1 cellular context compared by ENCODE assay signal in genomic region chr10:955820-956217, GRCh38.
TF ChIP-seq lines count a peak whose summit lies in the region.

No MANE protein-coding gene starts in this region.

TF ChIP-seq in H1, 55 proteins besides CTCF, POLR2A, EP300 and RAD21:
- TF ChIP-seq RNF2 (IDR thresholded peaks at IDR 0.05; ENCODE audit: borderline replicate concordance, low read depth, low read length, missing control alignments, poor library complexity, severe bottlenecking) (no peak), PHF8 (conservative IDR thresholded peaks at IDR 0.05; ENCODE audit: low read depth, low read length) (no peak), TBP (IDR thresholded peaks at IDR 0.05; ENCODE audit: low read depth, low read length) (no peak), POU5F1 (IDR thresholded peaks at IDR 0.05; ENCODE audit: low read depth, low read length) (no peak), BRCA1 (IDR thresholded peaks at IDR 0.05; ENCODE audit: low read depth, low read length) (no peak), SIN3A (conservative IDR thresholded peaks at IDR 0.05 in 1 of 2, IDR thresholded peaks at IDR 0.05 in 1 of 2; ENCODE audit: low read depth in 1 of 2, low read length in 2 of 2) (no peak), EZH2 (IDR thresholded peaks at IDR 0.05; ENCODE audit: low read depth, low read length, severe bottlenecking) (no peak), ZNF274 (IDR thresholded peaks at IDR 0.05; ENCODE audit: borderline replicate concordance, extremely low read depth, low read length) (no peak), SP2 (IDR thresholded peaks at IDR 0.05; ENCODE audit: low read length) (no peak), CREB1 (IDR thresholded peaks at IDR 0.05) (no peak), HDAC6 (IDR thresholded peaks at IDR 0.05; ENCODE audit: low read depth, low read length) (no peak), TEAD4 (IDR thresholded peaks at IDR 0.05; ENCODE audit: low read depth, low read length) (no peak), ASH2L (IDR thresholded peaks at IDR 0.05; ENCODE audit: low read length) (no peak), CTBP2 (IDR thresholded peaks at IDR 0.05; ENCODE audit: borderline replicate concordance, insufficient read depth, insufficient read length, low read length) (no peak), SP4 (IDR thresholded peaks at IDR 0.05; ENCODE audit: low read length) (no peak), NANOG (IDR thresholded peaks at IDR 0.05; ENCODE audit: insufficient read depth, low read depth, low read length, poor library complexity, severe bottlenecking) (no peak)
